In genomic region chr5:109484597-109484996, GRCh38 we compare ENCODE assay signal across 17 cellular contexts.
"Had no signal": no experiment of that assay in that cellular context is flagged by ENCODE, and none has a peak within 500 bp of the region (broad histone marks: within the 10 kb centered on the region; RNA-seq: fewer than 3 reads in every experiment).

No MANE protein-coding gene starts in this region.

- H3K4me1 ChIP-seq: uterus had no signal

- H3K36me3 ChIP-seq: esophagus muscularis mucosa, heart right ventricle, lower lobe of right lung, tibial nerve, uterus had no signal

- H3K27ac ChIP-seq: coronary artery, esophagus muscularis mucosa, heart right ventricle, tibial nerve, uterus had no signal

- H3K27me3 Mint-ChIP-seq: progenitor cell of endocrine pancreas had no signal

- H3K4me3 Mint-ChIP-seq: activated T-cell treated with anti-CD3 and anti-CD28 coated beads, Interleukin-2, amount 50 U/mL, for 72 hours; central memory CD8-positive, alpha-beta T cell; nephron had no signal

- DNase-seq: activated CD4-positive, alpha-beta T cell treated with anti-CD3 and anti-CD28 coated beads, Interleukin-2, amount 50 U/mL, for 4 hours; activated effector memory CD4-positive, alpha-beta T cell treated with anti-CD3 and anti-CD28 coated beads, Interleukin-2, amount 50 U/mL, for 16 hours; activated naive CD4-positive, alpha-beta T cell treated with anti-CD3 and anti-CD28 coated beads, Interleukin-2, amount 50 U/mL, for 16 hours; activated T-cell treated with anti-CD3 and anti-CD28 coated beads, Interleukin-2, amount 50 U/mL, for 72 hours; effector CD4-positive, alpha-beta T cell; stimulated activated CD4-positive, alpha-beta T cell treated with anti-CD3 and anti-CD28 coated beads, Interleukin-2, amount 100 ng/mL, for 24 hours; stimulated activated naive CD4-positive, alpha-beta T cell treated with Interleukin-2 at 50 U/mL for 16 hours; T-helper 2 cell had no signal

- H3K4me1 Mint-ChIP-seq: central memory CD8-positive, alpha-beta T cell had no signal

- H3K27ac Mint-ChIP-seq: activated T-cell treated with anti-CD3 and anti-CD28 coated beads, Interleukin-2, amount 50 U/mL, for 72 hours; nephron; progenitor cell of endocrine pancreas had no signal

- H3K4me3 ChIP-seq: coronary artery, heart right ventricle, lower lobe of right lung, tibial nerve, uterus had no signal

- ATAC-seq: activated T-cell treated with anti-CD3 and anti-CD28 coated beads, Interleukin-2, amount 50 U/mL, for 72 hours had no signal

- H3K9me3 Mint-ChIP-seq: activated T-cell treated with anti-CD3 and anti-CD28 coated beads, Interleukin-2, amount 50 U/mL, for 72 hours; central memory CD8-positive, alpha-beta T cell had no signal

- H3K9me3 ChIP-seq: esophagus muscularis mucosa, heart right ventricle, lower lobe of right lung, tibial nerve, uterus had no signal

- H3K27me3 ChIP-seq: esophagus muscularis mucosa, heart right ventricle, tibial nerve, uterus had no signal
